Comparison of ENCODE assay signal across 16 cellular contexts in genomic region chr16:11495066-11495407, GRCh38.
DNase-seq lines count a peak whose midpoint lies in the region; ATAC-seq, FAIRE-seq and TF ChIP-seq lines count a peak whose summit lies in the region.
"Had no signal": no experiment of that assay in that cellular context is flagged by ENCODE, and none has a peak within 500 bp of the region (broad histone marks: within the 10 kb centered on the region; RNA-seq: fewer than 3 reads in every experiment).

No MANE protein-coding gene starts in this region.

- no peaks in the 10 kb centered on the region for H3K9me3 ChIP-seq in smooth muscle cell (replicated peaks; ENCODE audit: low read depth)
- H3K9me3 ChIP-seq in small intestine (ENCODE audit: control insufficient read depth, low read depth): no peaks in the 10 kb centered on the region
- H3K9me3 ChIP-seq: testis had no signal

- intact Hi-C loops in activated CD4-positive, alpha-beta T cell treated with anti-CD3 and anti-CD28 coated beads for 36 hours (cut with DNase I, micrococcal nuclease): loop anchor here (10.0 kb wide), 2 partner anchors 530 to 540 kb away; no protein-coding TSS in a partner anchor

- CTCF ChIA-PET in activated CD4-positive, alpha-beta T cell treated with anti-CD3 and anti-CD28 coated beads for 36 hours (lab: Charles Lee): interaction anchor here (0.7 to 1.4 kb wide), 2 partner anchors 87 to 228 kb away, joined by 3 to 6 read pairs; no protein-coding TSS in a partner anchor

- peaks cover 38% of the 10 kb centered on the region for H3K4me1 Mint-ChIP-seq in activated CD4-positive, alpha-beta T cell treated with anti-CD3 and anti-CD28 coated beads for 36 hours

- H3K4me2 ChIP-seq in smooth muscle cell: no peak overlapping the region

- POLR2A ChIA-PET in activated CD4-positive, alpha-beta T cell treated with anti-CD3 and anti-CD28 coated beads for 36 hours (lab: Charles Lee): interaction anchor here (0.6 kb wide), 2 partner anchors 10 to 553 kb away, joined by 3 to 6 read pairs; partner anchors contain the start of gene DEXI

- peak overlapping the region; percentile 88 for H3K27ac Mint-ChIP-seq in activated CD4-positive, alpha-beta T cell treated with anti-CD3 and anti-CD28 coated beads for 36 hours

- H3K9ac ChIP-seq in smooth muscle cell (ENCODE audit: low read depth): no peak overlapping the region

- no peaks in the 10 kb centered on the region for H3K9me3 Mint-ChIP-seq in activated CD4-positive, alpha-beta T cell treated with anti-CD3 and anti-CD28 coated beads for 36 hours (ENCODE audit: low read depth)

- no peaks in the 10 kb centered on the region for H3K36me3 ChIP-seq in smooth muscle cell (ENCODE audit: low read depth)
- no peaks in the 10 kb centered on the region for H3K36me3 ChIP-seq in small intestine (ENCODE audit: control insufficient read depth in 2 of 2, insufficient read depth in 2 of 2, low read length in 2 of 2)

- no peak overlapping the region for H3K4me3 ChIP-seq in smooth muscle cell
- H3K4me3 ChIP-seq in small intestine (ENCODE audit: low read depth in 1 of 2, low read length in 2 of 2): no peak overlapping the region
- H3K4me3 ChIP-seq: testis had no signal

- H3K36me3 Mint-ChIP-seq in activated CD4-positive, alpha-beta T cell treated with anti-CD3 and anti-CD28 coated beads for 36 hours (ENCODE audit: low read depth): no peaks in the 10 kb centered on the region

- no peak for FAIRE-seq in small intestine (lab: Jason Lieb, UNC)
- FAIRE-seq: kidney had no signal

- H3K27ac ChIP-seq in smooth muscle cell (ENCODE audit: low read depth) (peak overlapping the region; percentile 47), small intestine (ENCODE audit: low read depth in 1 of 2, low read length in 1 of 2) (peak overlapping the region in 1 of 2 donors; percentile 1)

- DNase-seq in activated CD4-positive, alpha-beta T cell treated with anti-CD3 and anti-CD28 coated beads for 36 hours: no peak
- no peak for DNase-seq in activated CD4-positive, alpha-beta T cell treated with anti-CD3 and anti-CD28 coated beads, Interleukin-2, amount 50 U/mL, for 48 hours
- peak; percentile 73 for DNase-seq in NCI-H146 (lab: John Stamatoyannopoulos, UW)
- peak; percentile 33 for DNase-seq in brain pericyte (ENCODE audit: low read depth, low spot score)
- no peak for DNase-seq in smooth muscle cell (lab: John Stamatoyannopoulos, UW; ENCODE audit: unreplicated experiment)
- no peak for DNase-seq in foreskin melanocyte
- DNase-seq in small intestine: no peak
- DNase-seq in NCI-H1930 (lab: John Stamatoyannopoulos, UW): no peak
- DNase-seq: anterior cingulate cortex; effector memory CD4-positive, alpha-beta T cell; naive thymus-derived CD4-positive, alpha-beta T cell; NCI-H1105 treated with DMSO at 0.1 percent for 48 hours; NCI-H526 treated with DMSO at 0.1 percent for 48 hours; SHP77 treated with DMSO at 0.1 percent for 48 hours had no signal

- no peak for TF ChIP-seq CTCF in smooth muscle cell (IDR thresholded peaks at IDR 0.05; ENCODE audit: borderline replicate concordance, insufficient read depth, poor library complexity, severe bottlenecking)

- peaks cover 13% of the 10 kb centered on the region for H3K4me1 ChIP-seq in smooth muscle cell (ENCODE audit: low read depth)
- peaks cover 0 to 2% of the 10 kb centered on the region in 2 donors for H3K4me1 ChIP-seq in small intestine (ENCODE audit: control insufficient read depth in 2 of 2, insufficient read depth in 1 of 2, low read depth in 1 of 2, low read length in 1 of 2)

- H3F3A ChIP-seq in smooth muscle cell (ENCODE audit: low read depth): peaks cover 16% of the 10 kb centered on the region

- peak overlapping the region; percentile 17 for H3K4me3 Mint-ChIP-seq in activated CD4-positive, alpha-beta T cell treated with anti-CD3 and anti-CD28 coated beads for 36 hours

- 78% methylated on average over 5 of the region's 5 CpGs for WGBS in smooth muscle cell (ENCODE audit: low lambda C conversion rate)
- 78 to 84% (median 80%) methylated on average over 5 of the region's 5 CpGs for WGBS in small intestine, 3 donors

- no peaks in the 10 kb centered on the region for H3K79me2 ChIP-seq in smooth muscle cell (ENCODE audit: low read depth)

- H3K27me3 ChIP-seq in smooth muscle cell (ENCODE audit: low read depth): no peaks in the 10 kb centered on the region
- H3K27me3 ChIP-seq in small intestine (ENCODE audit: control insufficient read depth in 2 of 2, insufficient read depth in 2 of 2, low read length in 2 of 2): no peaks in the 10 kb centered on the region
- H3K27me3 ChIP-seq: testis had no signal

- no peak overlapping the region for H2AFZ ChIP-seq in smooth muscle cell (ENCODE audit: low read depth)

- no peak for ATAC-seq in activated CD4-positive, alpha-beta T cell treated with anti-CD3 and anti-CD28 coated beads for 36 hours
- ATAC-seq: naive thymus-derived CD4-positive, alpha-beta T cell had no signal

- H4K20me1 ChIP-seq in smooth muscle cell (ENCODE audit: low read depth): no peaks in the 10 kb centered on the region

- no peaks in the 10 kb centered on the region for H3K27me3 Mint-ChIP-seq in activated CD4-positive, alpha-beta T cell treated with anti-CD3 and anti-CD28 coated beads for 36 hours
- H3K27me3 Mint-ChIP-seq: naive thymus-derived CD4-positive, alpha-beta T cell had no signal

Comparison
In these comparisons a context has a peak if more than half of its experiments do, and no peak if none do; other contexts are left out.
1. DNase-seq: peak in NCI-H146 (single experiment) and brain pericyte (single experiment); none in activated CD4-positive, alpha-beta T cell treated with anti-CD3 and anti-CD28 coated beads for 36 hours (single experiment), activated CD4-positive, alpha-beta T cell treated with anti-CD3 and anti-CD28 coated beads, Interleukin-2, amount 50 U/mL, for 48 hours (0 of 2), smooth muscle cell (single experiment), foreskin melanocyte (single experiment), small intestine (single experiment) and NCI-H1930 (0 of 2).